In the genomic region with DNA sequence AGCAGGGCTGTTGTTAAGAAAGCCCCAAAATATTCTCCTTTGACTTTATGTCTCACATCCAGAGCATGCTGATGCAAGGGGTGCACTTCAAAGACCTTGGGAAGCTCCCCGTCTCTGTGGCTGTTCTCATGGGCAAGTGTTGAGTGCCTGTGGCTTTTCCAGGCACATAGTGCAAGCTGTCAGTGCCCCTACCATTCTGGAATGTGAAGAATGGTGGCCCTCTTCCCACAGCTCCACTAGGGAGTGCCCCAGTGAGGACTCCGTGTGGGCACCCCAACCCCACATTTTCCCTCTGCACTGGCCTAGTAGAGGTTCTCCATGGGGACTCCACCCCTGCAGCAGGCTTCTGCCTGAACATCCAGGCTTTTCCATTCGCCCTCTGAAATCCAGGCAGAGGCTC, we compare ENCODE assay signal across 21 cellular contexts.
"Had no signal": no experiment of that assay in that cellular context is flagged by ENCODE, and none has a peak within 500 bp of the region (broad histone marks: within the 10 kb centered on the region; RNA-seq: fewer than 3 reads in every experiment).

No MANE protein-coding gene starts in this region.

- H3K4me3 ChIP-seq: coronary artery, lower lobe of right lung, psoas muscle, skin epidermis, tibial artery, upper lobe of right lung, vagina had no signal

- H3K9me3 Mint-ChIP-seq: mesothelial cell of epicardium, nephron had no signal

- H3K36me3 Mint-ChIP-seq: memory B cell, mesothelial cell of epicardium, naive B cell had no signal

- H3K4me1 ChIP-seq: lower lobe of right lung, psoas muscle, tibial artery, upper lobe of right lung, vagina had no signal

- DNase-seq: effector CD4-positive, alpha-beta T cell; foreskin melanocyte; head of caudate nucleus; hippocampal formation; kidney glomerular epithelial cell; lower lobe of right lung; naive B cell; psoas muscle; retina; stimulated activated CD4-positive, alpha-beta T cell treated with anti-CD3 and anti-CD28 coated beads, Interleukin-12 subunit alpha, Interleukin-12 subunit beta, amount 100 ng/mL, for 4 hours; stimulated activated naive CD8-positive, alpha-beta T cell treated with anti-CD3 and anti-CD28 coated beads, Interleukin-15, Interleukin-2, amounts not matched to agents 100 U/mL and 50 U/mL, for 24 hours; tibial artery; upper lobe of right lung had no signal

- H3K27me3 Mint-ChIP-seq: memory B cell, naive B cell had no signal

- H3K4me1 Mint-ChIP-seq: memory B cell, mesothelial cell of epicardium, naive B cell had no signal

- FAIRE-seq: islet of Langerhans had no signal

- H3K27ac ChIP-seq: coronary artery, lower lobe of right lung, psoas muscle, skin epidermis, tibial artery, upper lobe of right lung, vagina had no signal

- H3K27ac Mint-ChIP-seq: memory B cell, mesothelial cell of epicardium, naive B cell had no signal

- H3K27me3 ChIP-seq: tibial artery, upper lobe of right lung, vagina had no signal

- H3K4me3 Mint-ChIP-seq: memory B cell, mesothelial cell of epicardium, naive B cell, nephron had no signal

- H3K9me3 ChIP-seq: lower lobe of right lung, psoas muscle, tibial artery, upper lobe of right lung, vagina had no signal

- ATAC-seq: lower lobe of right lung; psoas muscle; sciatic nerve; stimulated activated naive CD8-positive, alpha-beta T cell treated with anti-CD3 and anti-CD28 coated beads, Interleukin-15, Interleukin-2, amounts not matched to agents 100 U/mL and 50 U/mL, for 24 hours; upper lobe of right lung had no signal

- H3K36me3 ChIP-seq: lower lobe of right lung, tibial artery, upper lobe of right lung, vagina had no signal
